In genomic region chr19:4584670-4585460, GRCh38 we compare ENCODE assay signal across 9 cellular contexts. TPM values are rescaled to one million over a fixed set of nuclear protein-coding genes. Genes with fewer than 3 reads are reported as not detected.
A peak's percentile ranks its signal among the peaks of the same experiment; 100 is the strongest.
DNase-seq lines count a peak whose midpoint lies in the region; ATAC-seq and TF ChIP-seq lines count a peak whose summit lies in the region.
"Had no signal": no experiment of that assay in that cellular context is flagged by ENCODE, and none has a peak within 500 bp of the region (broad histone marks: within the 10 kb centered on the region; RNA-seq: fewer than 3 reads in every experiment).

No MANE protein-coding gene starts in this region.

- H3K4me1 ChIP-seq in cardiac muscle cell (ENCODE audit: low read depth), result peaks cover 3% of the 10 kb centered on the region
- H3K4me1 ChIP-seq in upper lobe of right lung, result peaks cover 12% of the 10 kb centered on the region

- intact Hi-C loops in left ventricle myocardium superior (cut with micrococcal nuclease), result no loop called here
- intact Hi-C loops in upper lobe of right lung (cut with DNase I), result no loop called here
- intact Hi-C loops in activated CD4-positive, alpha-beta T cell treated with anti-CD3 and anti-CD28 coated beads, Interleukin-2, amount 10 ng/mL, durations not matched to agents 24 days and 14 days (cut with micrococcal nuclease), result no loop called here

- no peak overlapping the region for H3K4me3 Mint-ChIP-seq in activated CD4-positive, alpha-beta T cell treated with anti-CD3 and anti-CD28 coated beads, Interleukin-2, amount 10 ng/mL, durations not matched to agents 24 days and 14 days

- H3K27ac ChIP-seq in cardiac muscle cell (no peak overlapping the region), upper lobe of right lung (no peak overlapping the region)

- no peaks in the 10 kb centered on the region for H3K27me3 ChIP-seq in cardiac muscle cell
- H3K27me3 ChIP-seq in upper lobe of right lung, result peaks cover 73% of the 10 kb centered on the region

- ATAC-seq in left ventricle myocardium superior (no peak), upper lobe of right lung (no peak), HG03571 (IDR thresholded peaks at IDR 0.05; ENCODE audit: unreplicated experiment) (no peak)

- H3K9me3 ChIP-seq in cardiac muscle cell (ENCODE audit: low read depth) (no peaks in the 10 kb centered on the region), upper lobe of right lung (no peaks in the 10 kb centered on the region)

- H3K4me3 ChIP-seq in cardiac muscle cell (peak overlapping the region; percentile 46), WI38 (ENCODE audit: low read depth, low read length) (peak overlapping the region; percentile 54), upper lobe of right lung (peak overlapping the region; percentile 25)

- no peak overlapping the region for H3K27ac Mint-ChIP-seq in activated CD4-positive, alpha-beta T cell treated with anti-CD3 and anti-CD28 coated beads, Interleukin-2, amount 10 ng/mL, durations not matched to agents 24 days and 14 days
- H3K27ac Mint-ChIP-seq: immature natural killer cell had no signal

- H3K36me3 ChIP-seq in cardiac muscle cell (no peaks in the 10 kb centered on the region), upper lobe of right lung (no peaks in the 10 kb centered on the region)

- H3K4me1 Mint-ChIP-seq in activated CD4-positive, alpha-beta T cell treated with anti-CD3 and anti-CD28 coated beads, Interleukin-2, amount 10 ng/mL, durations not matched to agents 24 days and 14 days, result peaks cover 5% of the 10 kb centered on the region

- DNase-seq in cardiac muscle cell (ENCODE audit: low read depth in 1 of 2, low spot score in 1 of 2) (peak in 1 of 2 donors; percentile 25), left ventricle myocardium superior (no peak), iPS-NIHi7 (ENCODE audit: extremely low spot score) (peak; percentile 65), upper lobe of right lung (no peak)
- DNase-seq in activated CD4-positive, alpha-beta T cell treated with anti-CD3 and anti-CD28 coated beads, Interleukin-2, amount 10 ng/mL, durations not matched to agents 24 days and 14 days, result no peak
- DNase-seq in stimulated activated naive CD4-positive, alpha-beta T cell (lab: John Stamatoyannopoulos, UW), result no peak
- DNase-seq: immature natural killer cell had no signal

- no peaks in the 10 kb centered on the region for H3K9me3 Mint-ChIP-seq in activated CD4-positive, alpha-beta T cell treated with anti-CD3 and anti-CD28 coated beads, Interleukin-2, amount 10 ng/mL, durations not matched to agents 24 days and 14 days

- H3K27me3 Mint-ChIP-seq in activated CD4-positive, alpha-beta T cell treated with anti-CD3 and anti-CD28 coated beads, Interleukin-2, amount 10 ng/mL, durations not matched to agents 24 days and 14 days, result peaks cover 38% of the 10 kb centered on the region

- TF ChIP-seq CTCF in cardiac muscle cell (IDR thresholded peaks at IDR 0.05; ENCODE audit: low read depth, low read length), result no peak
- no peak for TF ChIP-seq CTCF in WI38 (IDR thresholded peaks at IDR 0.05; ENCODE audit: low read depth, low read length)
- TF ChIP-seq CTCF in upper lobe of right lung (IDR thresholded peaks at IDR 0.05), result no peak

- H3K36me3 Mint-ChIP-seq in activated CD4-positive, alpha-beta T cell treated with anti-CD3 and anti-CD28 coated beads, Interleukin-2, amount 10 ng/mL, durations not matched to agents 24 days and 14 days (ENCODE audit: low read depth), result no peaks in the 10 kb centered on the region
- H3K36me3 Mint-ChIP-seq: immature natural killer cell had no signal

RNA-seq across cellular contexts. Expression of gene SEMA6B, which starts 25.4 kb away (rescaled TPM):
- total RNA-seq in cardiac muscle cell (74.8 and 130 TPM in 2 replicates), left ventricle myocardium superior (15.7 TPM), upper lobe of right lung (20.3 TPM)
- 10.5 and 23.0 TPM in 2 replicates for polyA plus RNA-seq in cardiac muscle cell
- total RNA-seq in activated CD4-positive, alpha-beta T cell treated with anti-CD3 and anti-CD28 coated beads, Interleukin-2, amount 10 ng/mL, durations not matched to agents 24 days and 14 days, result 0.40 TPM in 1 of 2 replicates, not detected in the other
- polyA plus RNA-seq: immature natural killer cell had no signal

RNA-seq across cellular contexts. Expression of gene LRG1, which starts 45.0 kb away (rescaled TPM):
- total RNA-seq in cardiac muscle cell (0.49 and 0.66 TPM in 2 replicates), left ventricle myocardium superior (0.30 TPM), upper lobe of right lung (15.9 TPM)
- polyA plus RNA-seq in cardiac muscle cell, result 0.54 and 0.68 TPM in 2 replicates
- 0.24 and 0.40 TPM in 2 replicates for total RNA-seq in activated CD4-positive, alpha-beta T cell treated with anti-CD3 and anti-CD28 coated beads, Interleukin-2, amount 10 ng/mL, durations not matched to agents 24 days and 14 days
- polyA plus RNA-seq: immature natural killer cell had no signal

RNA-seq across cellular contexts. Expression of gene PLIN5, which starts 49.8 kb away (rescaled TPM):
- total RNA-seq in cardiac muscle cell (4.5 and 10.1 TPM in 2 replicates), left ventricle myocardium superior (44.2 TPM), upper lobe of right lung (17.2 TPM)
- polyA plus RNA-seq in cardiac muscle cell, result 8.7 and 10.8 TPM in 2 replicates
- not detected in 2 replicates for total RNA-seq in activated CD4-positive, alpha-beta T cell treated with anti-CD3 and anti-CD28 coated beads, Interleukin-2, amount 10 ng/mL, durations not matched to agents 24 days and 14 days
- polyA plus RNA-seq: immature natural killer cell had no signal

RNA-seq across cellular contexts. Expression of gene TNFAIP8L1, which starts 54.5 kb away (rescaled TPM):
- 2.2 and 18.1 TPM in 2 replicates for total RNA-seq in cardiac muscle cell
- 5.1 and 18.7 TPM in 2 replicates for polyA plus RNA-seq in cardiac muscle cell
- total RNA-seq in left ventricle myocardium superior, result 4.8 TPM
- 11.9 TPM for total RNA-seq in upper lobe of right lung
- 12.5 and 13.5 TPM in 2 replicates for total RNA-seq in activated CD4-positive, alpha-beta T cell treated with anti-CD3 and anti-CD28 coated beads, Interleukin-2, amount 10 ng/mL, durations not matched to agents 24 days and 14 days

Comparison
In these comparisons a context has a peak if more than half of its experiments do, and no peak if none do; other contexts are left out.
1. RNA of gene SEMA6B, which starts 25.4 kb away (total RNA-seq): 74.8 to 130 TPM in cardiac muscle cell, 20.3 TPM in upper lobe of right lung (single experiment) and 15.7 TPM in left ventricle myocardium superior (single experiment); 0.40 TPM in activated CD4-positive, alpha-beta T cell treated with anti-CD3 and anti-CD28 coated beads, Interleukin-2, amount 10 ng/mL, durations not matched to agents 24 days and 14 days; every median in the first group is over 10 times any median in the second.
2. RNA of gene LRG1, which starts 45.0 kb away (total RNA-seq): 15.9 TPM in upper lobe of right lung (single experiment); 0.49 to 0.66 TPM in cardiac muscle cell, 0.24 to 0.40 TPM in activated CD4-positive, alpha-beta T cell treated with anti-CD3 and anti-CD28 coated beads, Interleukin-2, amount 10 ng/mL, durations not matched to agents 24 days and 14 days and 0.30 TPM in left ventricle myocardium superior (single experiment); every median in the first group is over 10 times any median in the second.
3. Peak in every context shown above with its lines, with median percentiles within 50 percentile points of each other: H3K4me3 ChIP-seq.